ENCODE assay signal across 20 cellular contexts in genomic region chr15:40254452-40254851, GRCh38. TPM values are rescaled to one million over a fixed set of nuclear protein-coding genes. Genes with fewer than 3 reads are reported as not detected.
DNase-seq lines count a peak whose midpoint lies in the region; ATAC-seq, FAIRE-seq and TF ChIP-seq lines count a peak whose summit lies in the region.
"Had no signal": no experiment of that assay in that cellular context is flagged by ENCODE, and none has a peak within 500 bp of the region (broad histone marks: within the 10 kb centered on the region; RNA-seq: fewer than 3 reads in every experiment).

No MANE protein-coding gene starts in this region.

- CTCF ChIA-PET in CD8-positive, alpha-beta memory T cell (lab: Charles Lee), result interaction anchor here (1.0 to 2.9 kb wide), 3 partner anchors 20 to 150 kb away, joined by 3 to 10 read pairs (median 3); no protein-coding TSS in a partner anchor
- CTCF ChIA-PET in WTC11 (lab: Charles Lee), result interaction anchor here (0.8 to 15.1 kb wide), 7 partner anchors 10 to 69 kb away, joined by 4 to 224 read pairs (median 7); partner anchors contain the start of genes INAFM2 and PAK6

- no peak for DNase-seq in CD8-positive, alpha-beta memory T cell
- no peak for DNase-seq in GM13977 (ENCODE audit: low spot score)
- DNase-seq in WTC11 (ENCODE audit: low spot score), result no peak
- peak; percentile 38 for DNase-seq in kidney
- no peak for DNase-seq in AG08395 (ENCODE audit: low spot score)
- no peak for DNase-seq in MV-4-11 (lab: John Stamatoyannopoulos, UW)
- DNase-seq: AML-193, COR-L47, H7, NCI-H1105, NCI-H2081 treated with DMSO at 0.1 percent for 48 hours, NCI-H446 treated with DMSO at 0.1 percent for 48 hours, OCI-M1, SHP77 treated with DMSO at 0.1 percent for 48 hours, SK-N-SH, T-cell had no signal

- POLR2A ChIA-PET in CD8-positive, alpha-beta memory T cell (lab: Charles Lee), result no interaction called here
- POLR2A ChIA-PET in WTC11 (lab: Charles Lee), result interaction anchor here (0.7 kb wide), 1 partner anchor 207 kb away, joined by 3 read pairs; no protein-coding TSS in a partner anchor

- FAIRE-seq in kidney (lab: Jason Lieb, UNC), result no peak
- FAIRE-seq: GM12892 had no signal

- peak overlapping the region in 6 of 7 donors; percentile 3 to 83 (median 48) for H3K4me3 Mint-ChIP-seq in CD8-positive, alpha-beta memory T cell
- H3K4me3 Mint-ChIP-seq in WTC11, result 0 out of 2 replicates have a peak overlapping the region, but pooled peaks have one; percentile 73

- no peak for ATAC-seq in WTC11
- ATAC-seq in HG02870 (IDR thresholded peaks at IDR 0.05; ENCODE audit: unreplicated experiment), result no peak
- ATAC-seq: T-cell had no signal

- intact Hi-C loops in kidney (cut with DNase I), result no loop called here

- peaks cover 7% of the 10 kb centered on the region for H3K27me3 ChIP-seq in CD8-positive, alpha-beta memory T cell (ENCODE audit: insufficient read depth, low read length, poor library complexity, severe bottlenecking)

- no peak overlapping the region for H3K27ac ChIP-seq in CD8-positive, alpha-beta memory T cell (ENCODE audit: low read depth, low read length)
- H3K27ac ChIP-seq in kidney (ENCODE audit: low read depth in 2 of 2, low read length in 2 of 2), result no peak overlapping the region

- no peaks in the 10 kb centered on the region for H3K36me3 ChIP-seq in CD8-positive, alpha-beta memory T cell (ENCODE audit: insufficient read depth, low read length)
- no peaks in the 10 kb centered on the region for H3K36me3 ChIP-seq in kidney (ENCODE audit: control insufficient read depth in 1 of 2, insufficient read depth in 2 of 2, low read length in 2 of 2)

- peaks cover 7% of the 10 kb centered on the region for H3K4me1 ChIP-seq in CD8-positive, alpha-beta memory T cell (ENCODE audit: insufficient read depth, low read length)
- H3K4me1 ChIP-seq in kidney (ENCODE audit: control insufficient read depth in 1 of 2, insufficient read depth in 1 of 2, low read depth in 1 of 2, low read length in 2 of 2), result peaks cover 0 to 10% of the 10 kb centered on the region in 2 donors

- no peak overlapping the region for H3K4me3 ChIP-seq in CD8-positive, alpha-beta memory T cell (ENCODE audit: low read length)
- no peak overlapping the region for H3K4me3 ChIP-seq in kidney (ENCODE audit: low read length in 2 of 2)

- H3K27me3 Mint-ChIP-seq in CD8-positive, alpha-beta memory T cell, result peaks cover 15 to 22% of the 10 kb centered on the region in 2 donors
- peaks cover 38% of the 10 kb centered on the region for H3K27me3 Mint-ChIP-seq in WTC11 (ENCODE audit: low read depth)

- no peak overlapping the region for H3K9ac ChIP-seq in kidney (ENCODE audit: low read length in 2 of 2)
- H3K9ac ChIP-seq: SK-N-SH had no signal

- peaks cover 13 to 22% (median 18%) of the 10 kb centered on the region in 3 donors for H3K4me1 Mint-ChIP-seq in CD8-positive, alpha-beta memory T cell
- H3K4me1 Mint-ChIP-seq in WTC11, result peaks cover 33% of the 10 kb centered on the region

- H3K9me3 Mint-ChIP-seq in CD8-positive, alpha-beta memory T cell, result no peaks in the 10 kb centered on the region
- no peaks in the 10 kb centered on the region for H3K9me3 Mint-ChIP-seq in WTC11
- H3K9me3 Mint-ChIP-seq: T-cell had no signal

- TF ChIP-seq CTCF in GM13977 (IDR thresholded peaks at IDR 0.05; ENCODE audit: extremely low read depth, insufficient read depth, missing control alignments) (peak; percentile 9), WTC11 (IDR thresholded peaks at IDR 0.05) (no peak), kidney (IDR thresholded peaks at IDR 0.05; ENCODE audit: borderline replicate concordance, extremely low read depth, insufficient read depth) (no peak)

- H3K9me3 ChIP-seq in CD8-positive, alpha-beta memory T cell (ENCODE audit: low read length), result no peaks in the 10 kb centered on the region
- no peaks in the 10 kb centered on the region for H3K9me3 ChIP-seq in kidney (ENCODE audit: control insufficient read depth in 1 of 2, low read length in 2 of 2)
- H3K9me3 ChIP-seq: SK-N-SH had no signal

- no peak overlapping the region for H3K27ac Mint-ChIP-seq in CD8-positive, alpha-beta memory T cell
- H3K27ac Mint-ChIP-seq in WTC11, result no peak overlapping the region
- H3K27ac Mint-ChIP-seq: CD14-positive monocyte, T-cell had no signal

- in situ Hi-C loops in GM13977 (cut with MboI; ENCODE audit: low pct_unique_long_range_greater_than_20kb, low sequenced_read_pairs, unreplicated experiment), result no loop called here

- peaks cover 0 to 2% (median 0%) of the 10 kb centered on the region in 3 donors for H3K36me3 Mint-ChIP-seq in CD8-positive, alpha-beta memory T cell
- H3K36me3 Mint-ChIP-seq in WTC11, result no peaks in the 10 kb centered on the region
- H3K36me3 Mint-ChIP-seq: T-cell had no signal

TF ChIP-seq in WTC11, 78 proteins besides CTCF, POLR2A, EP300 and RAD21:
- TF ChIP-seq NFYB (CRISPR knock-in tag; conservative IDR thresholded peaks at IDR 0.05; ENCODE audit: low read depth), result no peak
- no peak for TF ChIP-seq JAZF1 (CRISPR knock-in tag; IDR thresholded peaks at IDR 0.05)
- no peak for TF ChIP-seq FOXK1 (CRISPR knock-in tag; IDR thresholded peaks at IDR 0.05)
- TF ChIP-seq E2F1 (CRISPR knock-in tag; IDR thresholded peaks at IDR 0.05), result no peak
- TF ChIP-seq ZNF138 (CRISPR knock-in tag; conservative IDR thresholded peaks at IDR 0.05), result no peak
TF ChIP-seq in WTC11: peak in this region for 0.

RNA-seq across cellular contexts. Expression of gene PAK6, which starts 15.6 kb away (rescaled TPM):
- 1 to 10 TPM; 1.7 to 1.9 TPM for total RNA-seq in CD8-positive, alpha-beta memory T cell
- 2.8 TPM for polyA plus RNA-seq in CD8-positive, alpha-beta memory T cell
- total RNA-seq in WTC11 (2021) (8.7 to 11.7 TPM (median 9.6 TPM) in 3 replicates), kidney (11.9 TPM)
- polyA plus RNA-seq in kidney (ENCODE audit: insufficient read depth, low read depth, low replicate concordance), result 8.1 TPM
- polyA plus RNA-seq: CD14-positive monocyte had no signal

RNA-seq across cellular contexts. Expression of gene ANKRD63, which starts 28.4 kb away (rescaled TPM):
- not detected for total RNA-seq in CD8-positive, alpha-beta memory T cell
- not detected for polyA plus RNA-seq in CD8-positive, alpha-beta memory T cell
- total RNA-seq in WTC11 (2021) (1.2 to 1.7 TPM (median 1.4 TPM) in 3 replicates), kidney (not detected)
- not detected for polyA plus RNA-seq in kidney (ENCODE audit: insufficient read depth, low read depth, low replicate concordance)
- total RNA-seq: RPMI7951 had no signal
- polyA plus RNA-seq: CD14-positive monocyte, SK-N-SH had no signal

RNA-seq across cellular contexts. Expression of gene PLCB2, which starts 53.3 kb away (rescaled TPM):
- total RNA-seq in CD8-positive, alpha-beta memory T cell, result 10 to 100 TPM; 57.3 to 57.7 TPM
- 34.8 TPM for polyA plus RNA-seq in CD8-positive, alpha-beta memory T cell
- 14.2 to 18.5 TPM (median 15.2 TPM) in 3 replicates for total RNA-seq in WTC11 (2021)
- 37.2 TPM for total RNA-seq in kidney
- polyA plus RNA-seq in kidney (ENCODE audit: insufficient read depth, low read depth, low replicate concordance), result 4.4 TPM
